In genomic region chr11:78418584-78419211, GRCh38 we compare ENCODE assay signal across 1 cellular context.
TF ChIP-seq lines count a peak whose summit lies in the region.

No MANE protein-coding gene starts in this region.

TF ChIP-seq in WTC11, 78 proteins besides CTCF, POLR2A, EP300 and RAD21 (continued from another document):
- TF ChIP-seq, protein P1, sequence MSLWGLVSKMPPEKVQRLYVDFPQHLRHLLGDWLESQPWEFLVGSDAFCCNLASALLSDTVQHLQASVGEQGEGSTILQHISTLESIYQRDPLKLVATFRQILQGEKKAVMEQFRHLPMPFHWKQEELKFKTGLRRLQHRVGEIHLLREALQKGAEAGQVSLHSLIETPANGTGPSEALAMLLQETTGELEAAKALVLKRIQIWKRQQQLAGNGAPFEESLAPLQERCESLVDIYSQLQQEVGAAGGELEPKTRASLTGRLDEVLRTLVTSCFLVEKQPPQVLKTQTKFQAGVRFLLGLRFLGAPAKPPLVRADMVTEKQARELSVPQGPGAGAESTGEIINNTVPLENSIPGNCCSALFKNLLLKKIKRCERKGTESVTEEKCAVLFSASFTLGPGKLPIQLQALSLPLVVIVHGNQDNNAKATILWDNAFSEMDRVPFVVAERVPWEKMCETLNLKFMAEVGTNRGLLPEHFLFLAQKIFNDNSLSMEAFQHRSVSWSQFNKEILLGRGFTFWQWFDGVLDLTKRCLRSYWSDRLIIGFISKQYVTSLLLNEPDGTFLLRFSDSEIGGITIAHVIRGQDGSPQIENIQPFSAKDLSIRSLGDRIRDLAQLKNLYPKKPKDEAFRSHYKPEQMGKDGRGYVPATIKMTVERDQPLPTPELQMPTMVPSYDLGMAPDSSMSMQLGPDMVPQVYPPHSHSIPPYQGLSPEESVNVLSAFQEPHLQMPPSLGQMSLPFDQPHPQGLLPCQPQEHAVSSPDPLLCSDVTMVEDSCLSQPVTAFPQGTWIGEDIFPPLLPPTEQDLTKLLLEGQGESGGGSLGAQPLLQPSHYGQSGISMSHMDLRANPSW (CRISPR knock-in tag; conservative IDR thresholded peaks at IDR 0.05; ENCODE audit: low read depth): no peak
- TF ChIP-seq ZNF317 (CRISPR knock-in tag; IDR thresholded peaks at IDR 0.05; ENCODE audit: borderline replicate concordance, low read depth) (no peak), TEAD4 (CRISPR knock-in tag; IDR thresholded peaks at IDR 0.05) (no peak), ZNF425 (CRISPR knock-in tag; conservative IDR thresholded peaks at IDR 0.05) (no peak), TP53 (CRISPR knock-in tag; IDR thresholded peaks at IDR 0.05) (no peak), NR1H2 (CRISPR knock-in tag; IDR thresholded peaks at IDR 0.05) (no peak)
